Comparison of ENCODE assay signal across 8 cellular contexts in genomic region chr5:39177629-39177959, GRCh38. TPM values are rescaled to one million over a fixed set of nuclear protein-coding genes. Genes with fewer than 3 reads are reported as not detected.
A peak's percentile ranks its signal among the peaks of the same experiment; 100 is the strongest.
DNase-seq lines count a peak whose midpoint lies in the region; ATAC-seq, FAIRE-seq and TF ChIP-seq lines count a peak whose summit lies in the region.
"Had no signal": no experiment of that assay in that cellular context is flagged by ENCODE, and none has a peak within 500 bp of the region (broad histone marks: within the 10 kb centered on the region; RNA-seq: fewer than 3 reads in every experiment).

No MANE protein-coding gene starts in this region.

- no peaks in the 10 kb centered on the region for H3K27me3 Mint-ChIP-seq in naive thymus-derived CD4-positive, alpha-beta T cell

- H3K27ac ChIP-seq in OCI-LY3 (ENCODE audit: low read length), result peak overlapping the region; percentile 65
- H3K27ac ChIP-seq in naive thymus-derived CD4-positive, alpha-beta T cell (ENCODE audit: low read depth, low read length), result peak overlapping the region; percentile 72

- H3K27ac Mint-ChIP-seq in naive thymus-derived CD4-positive, alpha-beta T cell, result peak overlapping the region; percentile 87 to 98 (median 96)

- ATAC-seq in GM18861 (IDR thresholded peaks at IDR 0.05; ENCODE audit: unreplicated experiment), result peak; percentile 84
- peak; percentile 68 for ATAC-seq in HG02759 (IDR thresholded peaks at IDR 0.05; ENCODE audit: unreplicated experiment)
- ATAC-seq in naive thymus-derived CD4-positive, alpha-beta T cell, result peak; percentile 79
- ATAC-seq: Panc1 had no signal

- H3K79me2 ChIP-seq in OCI-LY3 (ENCODE audit: low read length), result no peaks in the 10 kb centered on the region

- H3K4me1 Mint-ChIP-seq in naive thymus-derived CD4-positive, alpha-beta T cell, result peaks cover 84 to 100% (median 96%) of the 10 kb centered on the region in 7 donors

- no peaks in the 10 kb centered on the region for H3K9me3 ChIP-seq in OCI-LY3 (ENCODE audit: insufficient read depth, low read length)
- no peaks in the 10 kb centered on the region for H3K9me3 ChIP-seq in naive thymus-derived CD4-positive, alpha-beta T cell (ENCODE audit: control insufficient read depth in 2 of 3, low read length in 3 of 3)

- TF ChIP-seq CTCF in OCI-LY3 (IDR thresholded peaks at IDR 0.05; ENCODE audit: low read depth, low read length), result no peak

- peaks cover 43% of the 10 kb centered on the region for H3K4me1 ChIP-seq in OCI-LY3 (ENCODE audit: low read length)
- peaks cover 94 to 95% of the 10 kb centered on the region in 2 donors for H3K4me1 ChIP-seq in naive thymus-derived CD4-positive, alpha-beta T cell (ENCODE audit: control insufficient read depth in 2 of 2, insufficient read depth in 2 of 2, low read length in 2 of 2)

- H3K36me3 ChIP-seq in OCI-LY3 (replicated peaks; ENCODE audit: low read depth, low read length), result no peaks in the 10 kb centered on the region
- H3K36me3 ChIP-seq in naive thymus-derived CD4-positive, alpha-beta T cell (ENCODE audit: control insufficient read depth in 2 of 3, insufficient read depth in 3 of 3, low read length in 3 of 3), result peaks cover 0 to 5% (median 0%) of the 10 kb centered on the region in 3 experiments

- H3K9ac ChIP-seq in OCI-LY3 (ENCODE audit: low read length), result 0 out of 2 replicates have a peak overlapping the region, but pooled peaks have one; percentile 25

- peaks cover 7% of the 10 kb centered on the region; the same call in 1 of the 2 replicates for H3K27me3 ChIP-seq in OCI-LY3 (ENCODE audit: low read depth, low read length)
- H3K27me3 ChIP-seq in naive thymus-derived CD4-positive, alpha-beta T cell (ENCODE audit: control insufficient read depth in 2 of 2, insufficient read depth in 2 of 2, low read length in 2 of 2), result no peaks in the 10 kb centered on the region

- H3K4me2 ChIP-seq in OCI-LY3 (ENCODE audit: low read length), result peak overlapping the region; percentile 71

- CTCF ChIA-PET in naive thymus-derived CD4-positive, alpha-beta T cell (lab: Charles Lee), result interaction anchor here (0.8 to 9.1 kb wide), 10 partner anchors 9 to 97 kb away, joined by 3 to 85 read pairs (median 6); partner anchors contain the start of gene FYB1

- no peak overlapping the region for H2AFZ ChIP-seq in OCI-LY3 (ENCODE audit: low read depth, low read length)

- H3K4me3 Mint-ChIP-seq in naive thymus-derived CD4-positive, alpha-beta T cell, result peak overlapping the region; percentile 58 to 86 (median 80)

- intact Hi-C loops in naive thymus-derived CD4-positive, alpha-beta T cell (cut with micrococcal nuclease), result loop anchor here (1.0 to 10.0 kb wide), 16 partner anchors 9 to 1507 kb away; partner anchors contain the start of gene RICTOR (in 1 of the 2)

- no peak for FAIRE-seq in HTR-8/SVneo (lab: Jason Lieb, UNC)

- POLR2A ChIA-PET in naive thymus-derived CD4-positive, alpha-beta T cell (lab: Charles Lee), result interaction anchor here (0.7 to 22.3 kb wide), 13 partner anchors 9 to 113 kb away, joined by 3 to 679 read pairs (median 4); no protein-coding TSS in a partner anchor

- peaks cover 0 to 10% (median 3%) of the 10 kb centered on the region in 11 donors for H3K9me3 Mint-ChIP-seq in naive thymus-derived CD4-positive, alpha-beta T cell

- peak overlapping the region; percentile 39; the same call in 1 of the 2 replicates for H3K4me3 ChIP-seq in OCI-LY3 (ENCODE audit: low read length)
- H3K4me3 ChIP-seq in naive thymus-derived CD4-positive, alpha-beta T cell (ENCODE audit: low read length), result peak overlapping the region; percentile 46

- peak in 7 of 9 donors; percentile 61 to 86 (median 79) for DNase-seq in naive thymus-derived CD4-positive, alpha-beta T cell
- no peak for DNase-seq in HTR-8/SVneo (ENCODE audit: insufficient read length, low spot score)
- no peak for DNase-seq in COLO668 (lab: John Stamatoyannopoulos, UW; ENCODE audit: unreplicated experiment)
- no peak for DNase-seq in NCI-H2196 treated with DMSO at 0.1 percent for 48 hours (lab: John Stamatoyannopoulos, UW; ENCODE audit: unreplicated experiment)

- H3K36me3 Mint-ChIP-seq in naive thymus-derived CD4-positive, alpha-beta T cell, result peaks cover 6 to 54% (median 47%) of the 10 kb centered on the region in 5 donors

- H4K20me1 ChIP-seq in OCI-LY3 (ENCODE audit: insufficient read depth, low read length), result no peaks in the 10 kb centered on the region

RNA-seq across cellular contexts. Expression of gene FYB1, which starts 41.8 kb away (rescaled TPM):
- 100 to 1,000 TPM; 310 to 701 (median 497) TPM for total RNA-seq in naive thymus-derived CD4-positive, alpha-beta T cell
- polyA plus RNA-seq in naive thymus-derived CD4-positive, alpha-beta T cell, result 100 to 1,000 TPM; 342 to 488 TPM

Comparison
In these comparisons a context has a peak if more than half of its experiments do, and no peak if none do; other contexts are left out.
1. DNase-seq: peak in naive thymus-derived CD4-positive, alpha-beta T cell (7 of 9); none in HTR-8/SVneo (single experiment), COLO668 (single experiment) and NCI-H2196 treated with DMSO at 0.1 percent for 48 hours (single experiment).
2. Peak in every context shown above with its lines, with median percentiles within 50 percentile points of each other: ATAC-seq.